8 cellular contexts compared by ENCODE assay signal in the genomic region with DNA sequence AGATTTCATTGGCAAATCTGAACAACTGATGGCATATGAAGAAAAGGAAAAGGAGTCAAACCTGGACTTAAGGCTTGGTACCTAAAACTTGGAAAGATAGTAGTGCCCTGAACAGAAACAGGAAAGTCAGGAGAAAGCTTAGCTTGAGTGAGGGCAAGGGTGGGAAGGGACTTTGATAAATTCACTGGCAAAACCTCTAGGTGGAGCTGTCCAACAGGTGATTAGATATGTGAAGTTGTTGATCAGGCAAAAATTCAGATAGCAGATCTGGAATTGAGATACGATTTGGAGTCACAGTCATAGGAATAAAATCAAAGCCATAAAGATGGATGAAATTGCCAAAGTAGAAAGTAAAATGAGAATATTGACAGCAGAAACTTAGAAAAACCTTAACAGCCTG. TPM values are rescaled to one million over a fixed set of nuclear protein-coding genes. Genes with fewer than 3 reads are reported as not detected.
DNase-seq lines count a peak whose midpoint lies in the region; ATAC-seq and TF ChIP-seq lines count a peak whose summit lies in the region.

No MANE protein-coding gene starts in this region.

- H3K27ac Mint-ChIP-seq in activated CD4-positive, alpha-beta T cell treated with anti-CD3 and anti-CD28 coated beads, Interleukin-2, amount 10 ng/mL, durations not matched to agents 24 days and 14 days, result no peak overlapping the region

- WGBS in GM23248 (ENCODE audit: low coverage in 1 of 2, low lambda C conversion rate in 2 of 2, missing lambda C conversion rate in 2 of 2), 2 experiments, result 0 to 8% methylated on average over 1 of the region's 1 CpG
- WGBS in gastroesophageal sphincter (ENCODE audit: low coverage in 1 of 2), 2 donors, result 18% methylated on average over 1 of the region's 1 CpG; no CpG with 5 or more reads in 1 of the 2 donors

- H3K36me3 ChIP-seq in GM23248 (ENCODE audit: low read depth) (no peaks in the 10 kb centered on the region), gastroesophageal sphincter (no peaks in the 10 kb centered on the region)

- H3K27me3 Mint-ChIP-seq in activated CD4-positive, alpha-beta T cell treated with anti-CD3 and anti-CD28 coated beads, Interleukin-2, amount 10 ng/mL, durations not matched to agents 24 days and 14 days, result peaks cover 49% of the 10 kb centered on the region

- no peak for TF ChIP-seq EP300 in gastroesophageal sphincter (IDR thresholded peaks at IDR 0.05)

- peaks cover 11% of the 10 kb centered on the region; the same call in 1 of the 2 replicates for H3K27me3 ChIP-seq in GM23248 (replicated peaks; ENCODE audit: insufficient read depth)
- H3K27me3 ChIP-seq in gastroesophageal sphincter, result peaks cover 4% of the 10 kb centered on the region

- no peaks in the 10 kb centered on the region for H3K4me1 ChIP-seq in GM23248 (ENCODE audit: insufficient read depth)
- no peaks in the 10 kb centered on the region for H3K4me1 ChIP-seq in gastroesophageal sphincter

- no peak for TF ChIP-seq POLR2A in gastroesophageal sphincter (IDR thresholded peaks at IDR 0.05)

- H3K4me1 Mint-ChIP-seq in activated CD4-positive, alpha-beta T cell treated with anti-CD3 and anti-CD28 coated beads, Interleukin-2, amount 10 ng/mL, durations not matched to agents 24 days and 14 days, result peaks cover 2% of the 10 kb centered on the region

- H3K9me3 Mint-ChIP-seq in activated CD4-positive, alpha-beta T cell treated with anti-CD3 and anti-CD28 coated beads, Interleukin-2, amount 10 ng/mL, durations not matched to agents 24 days and 14 days, result peaks cover 5% of the 10 kb centered on the region

- H3K9me3 ChIP-seq in GM23248 (ENCODE audit: low read depth) (no peaks in the 10 kb centered on the region), gastroesophageal sphincter (no peaks in the 10 kb centered on the region)

- DNase-seq in Right ventricle myocardium superior (no peak), Right ventricle myocardium inferior (ENCODE audit: missing footprints) (no peak), GM23248 (peak; percentile 68), NCI-H2029 (lab: John Stamatoyannopoulos, UW) (peak; percentile 59), retinal pigment epithelial cell (ENCODE audit: low read depth) (no peak)
- peak; percentile 86 for DNase-seq in activated CD4-positive, alpha-beta T cell treated with anti-CD3 and anti-CD28 coated beads, Interleukin-2, amount 10 ng/mL, durations not matched to agents 24 days and 14 days

- H2AFZ ChIP-seq in GM23248, result no peak overlapping the region

- H3K4me3 ChIP-seq in GM23248 (no peak overlapping the region), gastroesophageal sphincter (no peak overlapping the region), retinal pigment epithelial cell (ENCODE audit: low read length) (no peak overlapping the region)

- TF ChIP-seq CTCF in gastroesophageal sphincter (IDR thresholded peaks at IDR 0.05), result peak; percentile 57 to 74 (median 69)
- TF ChIP-seq CTCF in retinal pigment epithelial cell (conservative IDR thresholded peaks at IDR 0.05; ENCODE audit: low read depth, low read length), result peak; percentile 67

- intact Hi-C loops in Right ventricle myocardium superior (cut with DNase I) (no loop called here), Right ventricle myocardium inferior (cut with DNase I) (loop anchor here (2.0 kb wide), 1 partner anchor 106 kb away; no protein-coding TSS in a partner anchor)
- intact Hi-C loops in activated CD4-positive, alpha-beta T cell treated with anti-CD3 and anti-CD28 coated beads, Interleukin-2, amount 10 ng/mL, durations not matched to agents 24 days and 14 days (cut with micrococcal nuclease), result loop anchor here (1.0 to 5.0 kb wide), 3 partner anchors 99 to 1443 kb away; no protein-coding TSS in a partner anchor

- H3K4me3 Mint-ChIP-seq in activated CD4-positive, alpha-beta T cell treated with anti-CD3 and anti-CD28 coated beads, Interleukin-2, amount 10 ng/mL, durations not matched to agents 24 days and 14 days, result no peak overlapping the region

- H3K36me3 Mint-ChIP-seq in activated CD4-positive, alpha-beta T cell treated with anti-CD3 and anti-CD28 coated beads, Interleukin-2, amount 10 ng/mL, durations not matched to agents 24 days and 14 days (ENCODE audit: low read depth), result no peaks in the 10 kb centered on the region

- H3F3A ChIP-seq in GM23248 (ENCODE audit: insufficient read depth), result no peaks in the 10 kb centered on the region

- no peaks in the 10 kb centered on the region for H3K9me2 ChIP-seq in GM23248 (ENCODE audit: insufficient read depth)

- no peak overlapping the region for H3K27ac ChIP-seq in GM23248
- H3K27ac ChIP-seq in gastroesophageal sphincter, result no peak overlapping the region

- H4K20me1 ChIP-seq in GM23248 (ENCODE audit: insufficient read depth), result no peaks in the 10 kb centered on the region

- peak; percentile 57 for ATAC-seq in Right ventricle myocardium superior (ENCODE audit: poor library complexity)
- ATAC-seq in Right ventricle myocardium inferior, result no peak
- peak; percentile 51 for ATAC-seq in gastroesophageal sphincter
- ATAC-seq in HG03460 (IDR thresholded peaks at IDR 0.05; ENCODE audit: unreplicated experiment), result no peak

- no peak overlapping the region for H3K4me2 ChIP-seq in GM23248 (ENCODE audit: unreplicated experiment)

- no peaks in the 10 kb centered on the region for H3K79me2 ChIP-seq in GM23248 (ENCODE audit: insufficient read depth)

- in situ Hi-C loops in GM23248 (cut with MboI), result no loop called here

- H3K9ac ChIP-seq in GM23248, result no peak overlapping the region

RNA-seq across cellular contexts. Expression of gene ZNF292, which starts 16.1 kb away (rescaled TPM):
- total RNA-seq in Right ventricle myocardium superior (29.4 TPM), Right ventricle myocardium inferior (35.0 TPM), gastroesophageal sphincter (10 to 100 TPM; 23.9 to 82.3 (median 54.5) TPM)
- total RNA-seq in GM23248 (2014; rRNA removed; shearing (Covaris generic)), result 14.1 and 31.5 TPM in 2 replicates
- 17.9 and 21.7 TPM in 2 replicates for polyA plus RNA-seq in GM23248 (2016; fragmentation: Nextera tagmentation; extraction: Ambion mirVana)
- 61.2 and 63.7 TPM in 2 replicates for total RNA-seq in activated CD4-positive, alpha-beta T cell treated with anti-CD3 and anti-CD28 coated beads, Interleukin-2, amount 10 ng/mL, durations not matched to agents 24 days and 14 days

RNA-seq across cellular contexts. Expression of gene CGA, which starts 44.3 kb away (rescaled TPM):
- total RNA-seq in Right ventricle myocardium superior, result not detected
- total RNA-seq in Right ventricle myocardium inferior, result 0.49 TPM
- total RNA-seq in GM23248 (2014; rRNA removed; shearing (Covaris generic)), result 6.1 and 6.3 TPM in 2 replicates
- 6.6 and 8.9 TPM in 2 replicates for polyA plus RNA-seq in GM23248 (2016; fragmentation: Nextera tagmentation; extraction: Ambion mirVana)
- total RNA-seq in activated CD4-positive, alpha-beta T cell treated with anti-CD3 and anti-CD28 coated beads, Interleukin-2, amount 10 ng/mL, durations not matched to agents 24 days and 14 days, result not detected in 2 replicates
- total RNA-seq in gastroesophageal sphincter, result not detected

Comparison
In these comparisons a context has a peak if more than half of its experiments do, and no peak if none do; other contexts are left out.
1. ATAC-seq: peak in Right ventricle myocardium superior (single experiment) and gastroesophageal sphincter (single experiment); none in Right ventricle myocardium inferior (single experiment) and HG03460 (single experiment).
2. DNase-seq: peak in GM23248 (single experiment), NCI-H2029 (single experiment) and activated CD4-positive, alpha-beta T cell treated with anti-CD3 and anti-CD28 coated beads, Interleukin-2, amount 10 ng/mL, durations not matched to agents 24 days and 14 days (single experiment); none in Right ventricle myocardium superior (single experiment), Right ventricle myocardium inferior (single experiment) and retinal pigment epithelial cell (single experiment).